In genomic region chr4:128906581-128906980, GRCh38 we compare ENCODE assay signal across 20 cellular contexts.
DNase-seq lines count a peak whose midpoint lies in the region; ATAC-seq and TF ChIP-seq lines count a peak whose summit lies in the region.
"Had no signal": no experiment of that assay in that cellular context is flagged by ENCODE, and none has a peak within 500 bp of the region (broad histone marks: within the 10 kb centered on the region; RNA-seq: fewer than 3 reads in every experiment).

No MANE protein-coding gene starts in this region.

- peak overlapping the region; percentile 19 for H3K27ac Mint-ChIP-seq in dendritic cell treated with granulocyte-macrophage colony-stimulating factor and Interleukin-4, amounts not matched to agents 40 ng/mL and 50 ng/mL, for 4 days
- H3K27ac Mint-ChIP-seq in mesothelial cell of epicardium, result no peak overlapping the region
- H3K27ac Mint-ChIP-seq: CD4-positive, CD25-positive, alpha-beta regulatory T cell; CD8-positive, alpha-beta memory T cell; H9 had no signal

- H3K9me3 ChIP-seq in right atrium auricular region, result no peaks in the 10 kb centered on the region
- H3K9me3 ChIP-seq: BE2C had no signal

- intact Hi-C loops in dendritic cell treated with granulocyte-macrophage colony-stimulating factor and Interleukin-4, amounts not matched to agents 40 ng/mL and 50 ng/mL, for 4 days (cut with micrococcal nuclease), result no loop called here
- intact Hi-C loops in Right ventricle myocardium superior (cut with DNase I), result no loop called here

- no peak overlapping the region for H3K4me3 ChIP-seq in right atrium auricular region

- H3K27ac ChIP-seq in right atrium auricular region, result no peak overlapping the region
- H3K27ac ChIP-seq: HL-60, KMS-11 had no signal

- no peaks in the 10 kb centered on the region for H3K9me3 Mint-ChIP-seq in dendritic cell treated with granulocyte-macrophage colony-stimulating factor and Interleukin-4, amounts not matched to agents 40 ng/mL and 50 ng/mL, for 4 days
- H3K9me3 Mint-ChIP-seq in mesothelial cell of epicardium, result no peaks in the 10 kb centered on the region
- H3K9me3 Mint-ChIP-seq: CD4-positive, CD25-positive, alpha-beta regulatory T cell; CD8-positive, alpha-beta memory T cell; H9 had no signal

- no peaks in the 10 kb centered on the region for H3K36me3 Mint-ChIP-seq in dendritic cell treated with granulocyte-macrophage colony-stimulating factor and Interleukin-4, amounts not matched to agents 40 ng/mL and 50 ng/mL, for 4 days (ENCODE audit: low read depth)
- no peaks in the 10 kb centered on the region for H3K36me3 Mint-ChIP-seq in mesothelial cell of epicardium

- no peaks in the 10 kb centered on the region for H3K27me3 Mint-ChIP-seq in dendritic cell treated with granulocyte-macrophage colony-stimulating factor and Interleukin-4, amounts not matched to agents 40 ng/mL and 50 ng/mL, for 4 days
- H3K27me3 Mint-ChIP-seq in mesothelial cell of epicardium (ENCODE audit: low read depth), result no peaks in the 10 kb centered on the region
- H3K27me3 Mint-ChIP-seq: CD4-positive, CD25-positive, alpha-beta regulatory T cell; CD8-positive, alpha-beta memory T cell had no signal

- no peaks in the 10 kb centered on the region for H3K27me3 ChIP-seq in right atrium auricular region
- H3K27me3 ChIP-seq: BE2C had no signal

- ATAC-seq in HG02610 (IDR thresholded peaks at IDR 0.05; ENCODE audit: unreplicated experiment) (peak; percentile 77), HG02938 (IDR thresholded peaks at IDR 0.05; ENCODE audit: unreplicated experiment) (peak; percentile 68), GM21723 (IDR thresholded peaks at IDR 0.05; ENCODE audit: unreplicated experiment) (no peak), Right ventricle myocardium superior (ENCODE audit: poor library complexity) (no peak)

- no peak overlapping the region for H3K4me3 Mint-ChIP-seq in dendritic cell treated with granulocyte-macrophage colony-stimulating factor and Interleukin-4, amounts not matched to agents 40 ng/mL and 50 ng/mL, for 4 days
- H3K4me3 Mint-ChIP-seq in mesothelial cell of epicardium, result no peak overlapping the region
- H3K4me3 Mint-ChIP-seq: CD4-positive, CD25-positive, alpha-beta regulatory T cell; CD8-positive, alpha-beta memory T cell; H9 had no signal

- DNase-seq in mesothelial cell of epicardium (ENCODE audit: low spot score in 2 of 2, unreplicated experiment in 2 of 2) (no peak), right atrium auricular region (ENCODE audit: low spot score) (no peak), Right ventricle myocardium superior (no peak)
- DNase-seq: ACHN; BE2C; C1 segment of cervical spinal cord; CD4-positive, CD25-positive, alpha-beta regulatory T cell; CD8-positive, alpha-beta memory T cell; COR-L47; DMS 273 treated with DMSO at 0.1 percent for 48 hours; DMS53; DND-41; EL; H9 had no signal

- TF ChIP-seq CTCF in mesothelial cell of epicardium (IDR thresholded peaks at IDR 0.05; ENCODE audit: unreplicated experiment), result no peak
- TF ChIP-seq CTCF in right atrium auricular region (IDR thresholded peaks at IDR 0.05), result no peak

- H3K36me3 ChIP-seq in right atrium auricular region, result no peaks in the 10 kb centered on the region
- H3K36me3 ChIP-seq: BE2C had no signal

- H3K4me1 ChIP-seq in right atrium auricular region, result no peaks in the 10 kb centered on the region
- H3K4me1 ChIP-seq: BE2C had no signal

- H3K4me1 Mint-ChIP-seq in dendritic cell treated with granulocyte-macrophage colony-stimulating factor and Interleukin-4, amounts not matched to agents 40 ng/mL and 50 ng/mL, for 4 days (ENCODE audit: low read depth), result peaks cover 16% of the 10 kb centered on the region
- peaks cover 3% of the 10 kb centered on the region for H3K4me1 Mint-ChIP-seq in mesothelial cell of epicardium
- H3K4me1 Mint-ChIP-seq: CD8-positive, alpha-beta memory T cell; H9 had no signal

Comparison
In these comparisons a context has a peak if more than half of its experiments do, and no peak if none do; other contexts are left out.
1. ATAC-seq: peak in HG02610 (single experiment) and HG02938 (single experiment); none in GM21723 (single experiment) and Right ventricle myocardium superior (single experiment).